ENCODE assay signal across 24 cellular contexts in the genomic region with DNA sequence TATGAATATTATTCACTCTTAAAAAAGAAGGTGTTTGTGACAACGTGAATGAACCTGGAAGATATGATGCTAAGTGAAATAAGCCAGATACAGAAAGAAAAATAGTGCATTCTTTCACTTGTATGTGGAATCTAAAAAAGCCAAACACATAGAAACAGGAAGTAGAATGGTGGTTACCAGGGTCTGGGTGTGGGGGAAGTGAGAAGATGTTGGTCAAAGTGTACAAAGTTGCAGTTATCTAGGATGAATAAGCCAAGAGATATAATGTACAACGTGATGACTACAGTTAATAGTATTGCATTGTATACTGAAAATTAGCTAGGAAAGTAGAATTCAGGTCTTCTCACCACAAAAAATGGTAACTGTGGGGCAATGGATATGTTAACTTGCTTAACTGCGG.
A peak's percentile ranks its signal among the peaks of the same experiment; 100 is the strongest.
DNase-seq lines count a peak whose midpoint lies in the region; ATAC-seq, FAIRE-seq and TF ChIP-seq lines count a peak whose summit lies in the region.
"Had no signal": no experiment of that assay in that cellular context is flagged by ENCODE, and none has a peak within 500 bp of the region (broad histone marks: within the 10 kb centered on the region; RNA-seq: fewer than 3 reads in every experiment).

No MANE protein-coding gene starts in this region.

- H2BK120ac ChIP-seq in IMR-90 (ENCODE audit: low read depth, low read length), result no peak overlapping the region

- in situ Hi-C loops in IMR-90 (cut with MboI; ENCODE audit: low sequenced_read_pairs), result no loop called here

- H3K9ac ChIP-seq in IMR-90 (ENCODE audit: low read depth, low read length), result no peak overlapping the region
- H3K9ac ChIP-seq: parathyroid adenoma had no signal

- FAIRE-seq in small intestine (lab: Jason Lieb, UNC), result no peak
- FAIRE-seq: endometrium, GM12892 had no signal

- no peak overlapping the region for H2AK5ac ChIP-seq in IMR-90 (ENCODE audit: low read depth, low read length)

- H3K9me1 ChIP-seq in IMR-90 (ENCODE audit: insufficient read depth, low read length), result no peaks in the 10 kb centered on the region

- dilution Hi-C loops in IMR-90 (cut with HindIII; ENCODE audit: low sequenced_read_pairs, unreplicated experiment), result no loop called here

- no peak overlapping the region for H3K18ac ChIP-seq in IMR-90 (ENCODE audit: low read depth, low read length)

- no peak overlapping the region for H2AK9ac ChIP-seq in IMR-90 (replicated peaks; ENCODE audit: low read depth, low read length, poor library complexity)

- H2BK20ac ChIP-seq in IMR-90 (ENCODE audit: low read depth, low read length), result no peak overlapping the region

- no TSS peak for BruUV-seq in IMR-90 (replicated peaks; lab: Mats Ljungman, UMichigan)

- TF ChIP-seq POLR2A in IMR-90 (IDR thresholded peaks at IDR 0.05; ENCODE audit: low read depth, low read length), result no peak

- H3K4me3 ChIP-seq in IMR-90 (ENCODE audit: insufficient read depth, low read depth, low read length) (no peak overlapping the region), small intestine (ENCODE audit: low read depth in 1 of 2, low read length in 2 of 2) (no peak overlapping the region)
- H3K4me3 ChIP-seq: coronary artery, PC-9 had no signal

- no peak overlapping the region for H3K23ac ChIP-seq in IMR-90 (ENCODE audit: low read depth, low read length)

- CTCF ChIA-PET in IMR-90 (lab: Yijun Ruan, JAX), result no interaction called here

- ATAC-seq in GM21423 (IDR thresholded peaks at IDR 0.05; ENCODE audit: unreplicated experiment) (peak; percentile 51), IMR-90 (ENCODE audit: low read depth) (0 out of 2 replicates have a peak, but pooled peaks have one; percentile 24)
- ATAC-seq: naive thymus-derived CD8-positive, alpha-beta T cell; stimulated activated memory B cell treated with anti-CD40 and anti-IgM and Interleukin-4, amounts not matched to agents 10 μg/mL and 1 μg/mL and 100 μg/mL, for 72 hours; WTC11 had no signal

- H4K20me1 ChIP-seq in IMR-90 (ENCODE audit: insufficient read depth, low read length), result no peaks in the 10 kb centered on the region

- no peak for DNase-seq in IMR-90
- peak; percentile 73 for DNase-seq in NOMO-1 treated with dmso at 0.1 percent for 144 hours (lab: John Stamatoyannopoulos, UW; ENCODE audit: unreplicated experiment)
- peak; percentile 14 for DNase-seq in small intestine
- DNase-seq in activated T-cell treated with anti-CD3 and anti-CD28 coated beads for 4 hours, result no peak
- no peak for DNase-seq in NCI-H1417 (lab: John Stamatoyannopoulos, UW)
- no peak for DNase-seq in effector CD4-positive, alpha-beta T cell
- DNase-seq: activated CD4-positive, alpha-beta memory T cell treated with anti-CD3 and anti-CD28 coated beads for 36 hours; activated gamma-delta T cell treated with Interleukin-2 at 50 U/mL for 16 hours; CD8-positive, alpha-beta memory T cell; DMS79; H7; mesendoderm; naive thymus-derived CD8-positive, alpha-beta T cell; NCI-H1417 treated with DMSO at 0.1 percent for 48 hours; NCI-H526 treated with DMSO at 0.1 percent for 48 hours; PC-9; SIG-M5 had no signal

- H3K9me3 ChIP-seq in IMR-90 (ENCODE audit: control insufficient read depth, insufficient read depth, low read length) (no peaks in the 10 kb centered on the region), small intestine (ENCODE audit: control insufficient read depth, low read depth) (no peaks in the 10 kb centered on the region)

- H3K79me1 ChIP-seq in IMR-90 (ENCODE audit: low read depth in 1 of 2, low read length in 2 of 2), result no peaks in the 10 kb centered on the region

- no CpG with 5 or more reads among the region's 3 CpGs for WGBS in IMR-90 (ENCODE audit: extremely low coverage in 2 of 2, insufficient read length in 1 of 2), 2 experiments
- 61 to 69% (median 61%) methylated on average over 3 of the region's 3 CpGs for WGBS in small intestine, 3 donors

- H3K4me1 ChIP-seq in IMR-90 (ENCODE audit: control insufficient read depth, insufficient read depth, low read length), result no peaks in the 10 kb centered on the region; the same call in 1 of the 2 replicates
- H3K4me1 ChIP-seq in small intestine (ENCODE audit: control insufficient read depth in 2 of 2, insufficient read depth in 1 of 2, low read depth in 1 of 2, low read length in 1 of 2), result peaks cover 2 to 3% of the 10 kb centered on the region in 2 donors
- H3K4me1 ChIP-seq: parathyroid adenoma had no signal

- no peak for TF ChIP-seq RAD21 in IMR-90 (IDR thresholded peaks at IDR 0.05; ENCODE audit: low read length)

- no peak overlapping the region for H3K56ac ChIP-seq in IMR-90 (ENCODE audit: extremely low read depth, insufficient read depth, low read length)

- H3K27me3 ChIP-seq in IMR-90 (ENCODE audit: control insufficient read depth, insufficient read depth, low read length), result no peaks in the 10 kb centered on the region
- H3K27me3 ChIP-seq in small intestine (ENCODE audit: control insufficient read depth in 2 of 2, insufficient read depth in 2 of 2, low read length in 2 of 2), result no peaks in the 10 kb centered on the region

- H3K4ac ChIP-seq in IMR-90 (ENCODE audit: low read depth, low read length), result no peak overlapping the region

- H2BK5ac ChIP-seq in IMR-90 (ENCODE audit: low read depth, low read length, poor library complexity, severe bottlenecking), result no peak overlapping the region

- H4K5ac ChIP-seq in IMR-90 (ENCODE audit: low read depth, low read length), result no peak overlapping the region; the same call in 1 of the 2 replicates

- H3K36me3 ChIP-seq in IMR-90 (ENCODE audit: control insufficient read depth, insufficient read depth, low read length) (no peaks in the 10 kb centered on the region), small intestine (ENCODE audit: control insufficient read depth in 2 of 2, insufficient read depth in 2 of 2, low read length in 2 of 2) (no peaks in the 10 kb centered on the region)

- no peak overlapping the region for H3K27ac ChIP-seq in IMR-90 (ENCODE audit: insufficient read depth, low read length)
- H3K27ac ChIP-seq in small intestine (ENCODE audit: low read depth in 1 of 2, low read length in 1 of 2), result no peak overlapping the region
- H3K27ac ChIP-seq: coronary artery, parathyroid adenoma, PC-9 had no signal

- H4K91ac ChIP-seq in IMR-90 (ENCODE audit: insufficient read depth, low read depth, low read length), result no peak overlapping the region

- H2AFZ ChIP-seq in IMR-90 (replicated peaks; ENCODE audit: low read length, poor library complexity), result no peak overlapping the region
- H2AFZ ChIP-seq: parathyroid adenoma, PC-9 had no signal

- no peak overlapping the region for H4K8ac ChIP-seq in IMR-90 (ENCODE audit: low read depth in 2 of 2, low read length in 2 of 2)

- no peak overlapping the region for H2BK15ac ChIP-seq in IMR-90 (ENCODE audit: low read depth, low read length)

- POLR2A ChIA-PET in IMR-90 (lab: Charles Lee; ENCODE audit: unreplicated experiment), result no interaction called here

- no peak overlapping the region for H3K14ac ChIP-seq in IMR-90 (replicated peaks; ENCODE audit: low read depth, low read length)

- no peak overlapping the region for H3K4me2 ChIP-seq in IMR-90 (ENCODE audit: low read depth, low read length)
- H3K4me2 ChIP-seq: PC-9 had no signal

- intact Hi-C loops in IMR-90 (cut with micrococcal nuclease), result no loop called here

- no peak for TF ChIP-seq CTCF in IMR-90 (conservative IDR thresholded peaks at IDR 0.05; ENCODE audit: low read depth, low read length)

TF ChIP-seq in IMR-90, 13 proteins besides CTCF, POLR2A, EP300 and RAD21:
- TF ChIP-seq FOS (IDR thresholded peaks at IDR 0.05; ENCODE audit: low read depth, low read length) (no peak), MXI1 (IDR thresholded peaks at IDR 0.05; ENCODE audit: borderline replicate concordance, low read depth, low read length) (no peak), RCOR1 (IDR thresholded peaks at IDR 0.05; ENCODE audit: insufficient replicate concordance, low read length) (no peak), CEBPB (IDR thresholded peaks at IDR 0.05; ENCODE audit: low read depth, low read length) (no peak), MAZ (IDR thresholded peaks at IDR 0.05; ENCODE audit: borderline replicate concordance, low read depth, low read length) (no peak), BHLHE40 (IDR thresholded peaks at IDR 0.05; ENCODE audit: low read depth, low read length) (no peak), RFX5 (IDR thresholded peaks at IDR 0.05; ENCODE audit: low read depth, low read length) (no peak), SMC3 (IDR thresholded peaks at IDR 0.05; ENCODE audit: low read depth, low read length) (no peak), CHD1 (IDR thresholded peaks at IDR 0.05; ENCODE audit: low read depth, low read length) (no peak), NFE2L2 (IDR thresholded peaks at IDR 0.05; ENCODE audit: low read depth, low read length) (no peak), MAFK (IDR thresholded peaks at IDR 0.05; ENCODE audit: low read depth, low read length) (no peak)
- TF ChIP-seq, protein P1, sequence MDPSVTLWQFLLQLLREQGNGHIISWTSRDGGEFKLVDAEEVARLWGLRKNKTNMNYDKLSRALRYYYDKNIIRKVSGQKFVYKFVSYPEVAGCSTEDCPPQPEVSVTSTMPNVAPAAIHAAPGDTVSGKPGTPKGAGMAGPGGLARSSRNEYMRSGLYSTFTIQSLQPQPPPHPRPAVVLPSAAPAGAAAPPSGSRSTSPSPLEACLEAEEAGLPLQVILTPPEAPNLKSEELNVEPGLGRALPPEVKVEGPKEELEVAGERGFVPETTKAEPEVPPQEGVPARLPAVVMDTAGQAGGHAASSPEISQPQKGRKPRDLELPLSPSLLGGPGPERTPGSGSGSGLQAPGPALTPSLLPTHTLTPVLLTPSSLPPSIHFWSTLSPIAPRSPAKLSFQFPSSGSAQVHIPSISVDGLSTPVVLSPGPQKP (IDR thresholded peaks at IDR 0.05; ENCODE audit: borderline replicate concordance, low read depth, low read length), result no peak
- TF ChIP-seq, protein P2, sequence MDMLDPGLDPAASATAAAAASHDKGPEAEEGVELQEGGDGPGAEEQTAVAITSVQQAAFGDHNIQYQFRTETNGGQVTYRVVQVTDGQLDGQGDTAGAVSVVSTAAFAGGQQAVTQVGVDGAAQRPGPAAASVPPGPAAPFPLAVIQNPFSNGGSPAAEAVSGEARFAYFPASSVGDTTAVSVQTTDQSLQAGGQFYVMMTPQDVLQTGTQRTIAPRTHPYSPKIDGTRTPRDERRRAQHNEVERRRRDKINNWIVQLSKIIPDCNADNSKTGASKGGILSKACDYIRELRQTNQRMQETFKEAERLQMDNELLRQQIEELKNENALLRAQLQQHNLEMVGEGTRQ (IDR thresholded peaks at IDR 0.05; ENCODE audit: low read depth, low read length), result no peak

Comparison
In these comparisons a context has a peak if more than half of its experiments do, and no peak if none do; other contexts are left out.
1. DNase-seq: peak in NOMO-1 treated with dmso at 0.1 percent for 144 hours (single experiment) and small intestine (single experiment); none in IMR-90 (single experiment), activated T-cell treated with anti-CD3 and anti-CD28 coated beads for 4 hours (single experiment), NCI-H1417 (0 of 3) and effector CD4-positive, alpha-beta T cell (single experiment).